ENCODE assay signal across 11 cellular contexts in the genomic region with DNA sequence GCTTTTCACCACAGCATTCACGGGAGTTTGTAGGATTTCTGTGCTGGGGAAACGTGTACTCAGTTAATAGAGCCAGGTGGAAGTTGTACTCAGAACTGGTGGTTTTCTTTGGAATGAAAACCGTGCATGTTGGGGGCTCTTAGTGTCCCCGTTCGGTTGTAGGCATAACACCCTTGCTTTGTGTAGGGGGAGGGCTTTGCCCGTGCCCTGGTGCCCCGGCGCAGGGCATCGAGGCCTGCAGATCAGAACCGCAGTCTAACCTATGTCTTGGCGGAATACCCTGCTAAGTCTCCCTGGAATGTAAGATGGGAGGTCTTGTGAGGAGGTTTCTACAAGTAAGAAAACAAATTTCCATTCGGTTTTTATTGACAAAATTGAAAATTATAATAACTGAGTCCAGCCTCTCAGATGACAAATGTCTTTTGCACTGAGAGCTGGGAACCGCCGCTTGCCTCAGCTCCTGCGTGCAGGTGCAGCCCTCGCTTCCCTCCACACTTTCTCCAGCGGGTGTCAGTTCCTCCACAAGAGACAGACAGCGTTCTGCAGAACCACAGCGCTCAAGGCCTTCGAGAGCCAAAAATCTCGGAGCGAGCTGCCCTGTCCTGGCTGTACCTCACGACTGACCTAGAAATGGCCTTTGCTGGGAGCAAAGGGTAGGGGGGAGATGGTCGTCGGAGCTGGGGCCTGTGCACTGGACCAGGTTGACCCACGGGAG. TPM values are rescaled to one million over a fixed set of nuclear protein-coding genes. Genes with fewer than 3 reads are reported as not detected.
DNase-seq lines count a peak whose midpoint lies in the region; ATAC-seq and TF ChIP-seq lines count a peak whose summit lies in the region.
"Not testable (repeated sequence)": the region's sequence is repeated elsewhere in the genome, so short reads cannot be mapped to it uniquely, and the experiment has no call there.
"Had no signal": no experiment of that assay in that cellular context is flagged by ENCODE, and none has a peak within 500 bp of the region (broad histone marks: within the 10 kb centered on the region; RNA-seq: fewer than 3 reads in every experiment).

No MANE protein-coding gene starts in this region.

- intact Hi-C loops in Right ventricle myocardium inferior (cut with DNase I); naive thymus-derived CD4-positive, alpha-beta T cell (cut with micrococcal nuclease): not testable (repeated sequence)

- not testable (repeated sequence) for H2AFZ ChIP-seq in smooth muscle cell (ENCODE audit: low read depth)

- H3K4me1 ChIP-seq in NT2/D1 (ENCODE audit: insufficient read depth, insufficient read length); naive thymus-derived CD4-positive, alpha-beta T cell (ENCODE audit: control insufficient read depth in 2 of 2, insufficient read depth in 2 of 2, low read length in 2 of 2); smooth muscle cell (ENCODE audit: low read depth): not testable (repeated sequence)

- not testable (repeated sequence) for H3K27me3 Mint-ChIP-seq in activated T-cell treated with anti-CD3 and anti-CD28 coated beads, Interleukin-2, amount 50 U/mL, for 24 hours; central memory CD8-positive, alpha-beta T cell; naive thymus-derived CD4-positive, alpha-beta T cell

- DNase-seq in AG10803 (ENCODE audit: low read depth); NT2/D1 (ENCODE audit: low read depth, low spot score); activated T-cell treated with anti-CD3 and anti-CD28 coated beads, Interleukin-2, amount 50 U/mL, for 24 hours; central memory CD8-positive, alpha-beta T cell (ENCODE audit: low spot score in 2 of 2); Right ventricle myocardium inferior (ENCODE audit: missing footprints); smooth muscle cell (lab: John Stamatoyannopoulos, UW; ENCODE audit: unreplicated experiment): not testable (repeated sequence)
- DNase-seq in naive thymus-derived CD4-positive, alpha-beta T cell: peak in 2 of 9 donors; percentile 8 to 13

- H3K27ac Mint-ChIP-seq in activated T-cell treated with anti-CD3 and anti-CD28 coated beads, Interleukin-2, amount 50 U/mL, for 24 hours: peak overlapping the region; percentile 98
- H3K27ac Mint-ChIP-seq in central memory CD8-positive, alpha-beta T cell (ENCODE audit: low read depth): peak overlapping the region; percentile 100
- peak overlapping the region; percentile 95 to 99 (median 97) for H3K27ac Mint-ChIP-seq in naive thymus-derived CD4-positive, alpha-beta T cell

- not testable (repeated sequence) for H3K4me1 Mint-ChIP-seq in activated T-cell treated with anti-CD3 and anti-CD28 coated beads, Interleukin-2, amount 50 U/mL, for 24 hours (ENCODE audit: low read depth); naive thymus-derived CD4-positive, alpha-beta T cell
- peaks cover 14% of the 10 kb centered on the region for H3K4me1 Mint-ChIP-seq in central memory CD8-positive, alpha-beta T cell

- not testable (repeated sequence) for H3K27me3 ChIP-seq in NT2/D1 (ENCODE audit: insufficient read depth, insufficient read length); naive thymus-derived CD4-positive, alpha-beta T cell (ENCODE audit: control insufficient read depth in 2 of 2, insufficient read depth in 2 of 2, low read length in 2 of 2); smooth muscle cell (ENCODE audit: low read depth)

- not testable (repeated sequence) for H3K9ac ChIP-seq in NT2/D1 (ENCODE audit: insufficient read length, low read depth)
- peak overlapping the region; percentile 75 for H3K9ac ChIP-seq in smooth muscle cell (ENCODE audit: low read depth)

- CTCF ChIA-PET in naive thymus-derived CD4-positive, alpha-beta T cell (lab: Charles Lee): not testable (repeated sequence)

- H3K36me3 ChIP-seq in NT2/D1 (ENCODE audit: insufficient read depth, insufficient read length, low read length); naive thymus-derived CD4-positive, alpha-beta T cell (ENCODE audit: control insufficient read depth in 2 of 3, insufficient read depth in 3 of 3, low read length in 3 of 3); smooth muscle cell (ENCODE audit: low read depth): not testable (repeated sequence)

- H3F3A ChIP-seq in smooth muscle cell (ENCODE audit: low read depth): not testable (repeated sequence)

- not testable (repeated sequence) for H3K9me3 Mint-ChIP-seq in activated T-cell treated with anti-CD3 and anti-CD28 coated beads, Interleukin-2, amount 50 U/mL, for 24 hours; central memory CD8-positive, alpha-beta T cell; naive thymus-derived CD4-positive, alpha-beta T cell

- H4K20me1 ChIP-seq in smooth muscle cell (ENCODE audit: low read depth): not testable (repeated sequence)

- ATAC-seq in GM21825 (IDR thresholded peaks at IDR 0.05; ENCODE audit: unreplicated experiment) (peak; percentile 8), Right ventricle myocardium inferior (peak; percentile 3)
- peak; percentile 0 for ATAC-seq in central memory CD8-positive, alpha-beta T cell (replicated peaks; ENCODE audit: extremely low read depth, poor library complexity, severe bottlenecking)
- ATAC-seq in naive thymus-derived CD4-positive, alpha-beta T cell: not testable (repeated sequence)

- POLR2A ChIA-PET in naive thymus-derived CD4-positive, alpha-beta T cell (lab: Charles Lee): not testable (repeated sequence)

- H3K4me2 ChIP-seq in smooth muscle cell: peak overlapping the region; percentile 84

- H3K4me3 ChIP-seq in AG10803 (ENCODE audit: low read length) (peak overlapping the region; percentile 70), NT2/D1 (ENCODE audit: insufficient read length, low read depth) (peak overlapping the region; percentile 27), smooth muscle cell (peak overlapping the region; percentile 54)
- peak overlapping the region; percentile 70 for H3K4me3 ChIP-seq in naive thymus-derived CD4-positive, alpha-beta T cell (ENCODE audit: low read length)

- H3K79me2 ChIP-seq in smooth muscle cell (ENCODE audit: low read depth): not testable (repeated sequence)

- WGBS in smooth muscle cell (ENCODE audit: low lambda C conversion rate): 61% methylated on average over 17 of the region's 26 CpGs

- peak overlapping the region; percentile 78 for H3K4me3 Mint-ChIP-seq in activated T-cell treated with anti-CD3 and anti-CD28 coated beads, Interleukin-2, amount 50 U/mL, for 24 hours
- H3K4me3 Mint-ChIP-seq in central memory CD8-positive, alpha-beta T cell: peak overlapping the region; percentile 98
- peak overlapping the region; percentile 88 to 99 (median 93) for H3K4me3 Mint-ChIP-seq in naive thymus-derived CD4-positive, alpha-beta T cell

- H3K36me3 Mint-ChIP-seq in activated T-cell treated with anti-CD3 and anti-CD28 coated beads, Interleukin-2, amount 50 U/mL, for 24 hours (ENCODE audit: low read depth); naive thymus-derived CD4-positive, alpha-beta T cell: not testable (repeated sequence)
- H3K36me3 Mint-ChIP-seq in central memory CD8-positive, alpha-beta T cell (ENCODE audit: insufficient read depth): peaks cover 23% of the 10 kb centered on the region

- TF ChIP-seq CTCF in AG10803 (conservative IDR thresholded peaks at IDR 0.05; ENCODE audit: low read length); smooth muscle cell (IDR thresholded peaks at IDR 0.05; ENCODE audit: borderline replicate concordance, insufficient read depth, poor library complexity, severe bottlenecking): not testable (repeated sequence)

- H3K9me3 ChIP-seq in NT2/D1 (ENCODE audit: insufficient read depth, low read length); naive thymus-derived CD4-positive, alpha-beta T cell (ENCODE audit: control insufficient read depth in 2 of 3, low read length in 3 of 3); smooth muscle cell (replicated peaks; ENCODE audit: low read depth): not testable (repeated sequence)

- peak overlapping the region; percentile 76 for H3K27ac ChIP-seq in naive thymus-derived CD4-positive, alpha-beta T cell (ENCODE audit: low read depth, low read length)
- H3K27ac ChIP-seq in smooth muscle cell (ENCODE audit: low read depth): peak overlapping the region; percentile 91

RNA-seq across cellular contexts. Expression of a gene that starts 40.1 kb away (rescaled TPM):
- total RNA-seq in Right ventricle myocardium inferior (not detected), smooth muscle cell (not detected in 2 replicates)
- total RNA-seq in naive thymus-derived CD4-positive, alpha-beta T cell: 1 to 10 TPM in 2 of 5 experiments, not detected in 3; 6.7 to 7.9 TPM
- not detected for polyA plus RNA-seq in naive thymus-derived CD4-positive, alpha-beta T cell
- not detected in 2 replicates for polyA plus RNA-seq in smooth muscle cell
- total RNA-seq: G401, mucosa of gallbladder, RPMI7951 had no signal

RNA-seq across cellular contexts. Expression of a gene that starts 47.9 kb away (rescaled TPM):
- total RNA-seq in Right ventricle myocardium inferior (7.3 TPM), smooth muscle cell (18.5 and 23.2 TPM in 2 replicates)
- total RNA-seq in naive thymus-derived CD4-positive, alpha-beta T cell: 100 to 1,000 TPM in 4 of 5 experiments, 10 to 100 TPM in 1; 46.7 to 259 (median 115) TPM
- 10 to 100 TPM; 19.7 to 24.5 TPM for polyA plus RNA-seq in naive thymus-derived CD4-positive, alpha-beta T cell
- polyA plus RNA-seq in smooth muscle cell: 22.4 and 23.7 TPM in 2 replicates
